In genomic region chr3:4741404-4742307, GRCh38 we compare ENCODE assay signal across 8 cellular contexts.
DNase-seq lines count a peak whose midpoint lies in the region; ATAC-seq and TF ChIP-seq lines count a peak whose summit lies in the region.

No MANE protein-coding gene starts in this region.

- peak overlapping the region; percentile 45 for H2AK9ac ChIP-seq in IMR-90 (replicated peaks; ENCODE audit: low read depth, low read length, poor library complexity)

- no peak for TF ChIP-seq POLR2A in IMR-90 (IDR thresholded peaks at IDR 0.05; ENCODE audit: low read depth, low read length)

- H3K4me1 ChIP-seq in IMR-90 (ENCODE audit: control insufficient read depth, insufficient read depth, low read length) = peaks cover 18% of the 10 kb centered on the region
- H3K4me1 ChIP-seq in rectal smooth muscle tissue (ENCODE audit: control insufficient read depth, insufficient read depth, low read length) = peaks cover 14% of the 10 kb centered on the region

- peak; percentile 24; the same call in 1 of the 2 replicates for TF ChIP-seq RAD21 in IMR-90 (IDR thresholded peaks at IDR 0.05; ENCODE audit: low read length)

- no peak overlapping the region for H4K8ac ChIP-seq in IMR-90 (ENCODE audit: low read depth in 2 of 2, low read length in 2 of 2)

- peak overlapping the region; percentile 18; the same call in 1 of the 2 replicates for H3K4me2 ChIP-seq in IMR-90 (ENCODE audit: low read depth, low read length)

- peaks cover 54% of the 10 kb centered on the region for H3K4me1 Mint-ChIP-seq in activated T-cell treated with anti-CD3 and anti-CD28 coated beads, Interleukin-2, amount 50 U/mL, for 4 hours (ENCODE audit: low read depth)

- H3K27me3 Mint-ChIP-seq in activated T-cell treated with anti-CD3 and anti-CD28 coated beads, Interleukin-2, amount 50 U/mL, for 4 hours (ENCODE audit: low read depth) = no peaks in the 10 kb centered on the region

- intact Hi-C loops in IMR-90 (cut with micrococcal nuclease) = loop anchor here (5.0 kb wide), 1 partner anchor 101 kb away; no protein-coding TSS in a partner anchor

- H3K4me3 ChIP-seq in AG04450 (ENCODE audit: low read depth, low read length) = no peak overlapping the region
- H3K4me3 ChIP-seq in IMR-90 (ENCODE audit: insufficient read depth, low read depth, low read length) = no peak overlapping the region
- H3K4me3 ChIP-seq in rectal smooth muscle tissue (ENCODE audit: low read length) = no peak overlapping the region

- H3K9me3 Mint-ChIP-seq in activated T-cell treated with anti-CD3 and anti-CD28 coated beads, Interleukin-2, amount 50 U/mL, for 4 hours = peaks cover 4% of the 10 kb centered on the region

- H3K79me1 ChIP-seq in IMR-90 (ENCODE audit: low read depth in 1 of 2, low read length in 2 of 2) = no peaks in the 10 kb centered on the region

- H4K5ac ChIP-seq in IMR-90 (ENCODE audit: low read depth, low read length) = no peak overlapping the region

- no peak for TF ChIP-seq CTCF in AG04450 (IDR thresholded peaks at IDR 0.05; ENCODE audit: low read depth, low read length)
- 0 out of 2 replicates have a peak, but pooled peaks have one; percentile 14 for TF ChIP-seq CTCF in IMR-90 (conservative IDR thresholded peaks at IDR 0.05; ENCODE audit: low read depth, low read length)

- peak overlapping the region; percentile 68 for H2AK5ac ChIP-seq in IMR-90 (ENCODE audit: low read depth, low read length)

- H3K23ac ChIP-seq in IMR-90 (ENCODE audit: low read depth, low read length) = no peak overlapping the region

- H2BK5ac ChIP-seq in IMR-90 (ENCODE audit: low read depth, low read length, poor library complexity, severe bottlenecking) = no peak overlapping the region

- H3K9ac ChIP-seq in IMR-90 (ENCODE audit: low read depth, low read length) (no peak overlapping the region), rectal smooth muscle tissue (ENCODE audit: low read length) (no peak overlapping the region)

- peak overlapping the region; percentile 15 for H3K4me3 Mint-ChIP-seq in activated T-cell treated with anti-CD3 and anti-CD28 coated beads, Interleukin-2, amount 50 U/mL, for 4 hours

- peaks cover 54% of the 10 kb centered on the region for H3K36me3 Mint-ChIP-seq in activated T-cell treated with anti-CD3 and anti-CD28 coated beads, Interleukin-2, amount 50 U/mL, for 4 hours (ENCODE audit: insufficient read depth)

- H3K36me3 ChIP-seq in IMR-90 (ENCODE audit: control insufficient read depth, insufficient read depth, low read length) (no peaks in the 10 kb centered on the region), rectal smooth muscle tissue (ENCODE audit: control insufficient read depth, insufficient read depth, low read length) (no peaks in the 10 kb centered on the region)

- in situ Hi-C loops in IMR-90 (cut with MboI; ENCODE audit: low sequenced_read_pairs) = no loop called here

- H3K9me1 ChIP-seq in IMR-90 (ENCODE audit: insufficient read depth, low read length) = no peaks in the 10 kb centered on the region

- H3K4ac ChIP-seq in IMR-90 (ENCODE audit: low read depth, low read length) = no peak overlapping the region

- H2BK15ac ChIP-seq in IMR-90 (ENCODE audit: low read depth, low read length) = no peak overlapping the region

- H3K14ac ChIP-seq in IMR-90 (replicated peaks; ENCODE audit: low read depth, low read length) = no peak overlapping the region

- peaks cover 4% of the 10 kb centered on the region; the same call in 1 of the 2 replicates for H3K9me3 ChIP-seq in AG04450 (ENCODE audit: control insufficient read depth, insufficient read depth, low read length)
- H3K9me3 ChIP-seq in IMR-90 (ENCODE audit: control insufficient read depth, insufficient read depth, low read length) = no peaks in the 10 kb centered on the region; the same call in 1 of the 2 replicates

- no TSS peak for BruUV-seq in IMR-90 (replicated peaks; lab: Mats Ljungman, UMichigan)

- 42% methylated on average over 2 of the region's 14 CpGs; no CpG with 5 or more reads in 1 of the 2 experiments for WGBS in IMR-90 (ENCODE audit: extremely low coverage in 2 of 2, insufficient read length in 1 of 2), 2 experiments

- dilution Hi-C loops in IMR-90 (cut with HindIII; ENCODE audit: low sequenced_read_pairs, unreplicated experiment) = no loop called here

- H3K27ac ChIP-seq in AG04450 (ENCODE audit: low read depth, low read length) (peak overlapping the region; percentile 25), IMR-90 (ENCODE audit: insufficient read depth, low read length) (no peak overlapping the region), rectal smooth muscle tissue (ENCODE audit: low read depth, low read length) (peak overlapping the region; percentile 86)

- peak overlapping the region; percentile 50; the same call in 1 of the 2 replicates for H2BK120ac ChIP-seq in IMR-90 (ENCODE audit: low read depth, low read length)

- H4K20me1 ChIP-seq in IMR-90 (ENCODE audit: insufficient read depth, low read length) = no peaks in the 10 kb centered on the region

- H3K18ac ChIP-seq in IMR-90 (ENCODE audit: low read depth, low read length) = peak overlapping the region; percentile 8; the same call in 1 of the 2 replicates

- H2AFZ ChIP-seq in IMR-90 (replicated peaks; ENCODE audit: low read length, poor library complexity) = peak overlapping the region; percentile 19

- no peak overlapping the region for H3K56ac ChIP-seq in IMR-90 (ENCODE audit: extremely low read depth, insufficient read depth, low read length)

- peak; percentile 58 for ATAC-seq in IMR-90 (ENCODE audit: low read depth)
- ATAC-seq in activated T-cell treated with anti-CD3 and anti-CD28 coated beads, Interleukin-2, amount 50 U/mL, for 4 hours = peak; percentile 23 to 33
- no peak for ATAC-seq in GM21367 (IDR thresholded peaks at IDR 0.05; ENCODE audit: unreplicated experiment)
- no peak for ATAC-seq in GM21619 (IDR thresholded peaks at IDR 0.05; ENCODE audit: unreplicated experiment)

- peak overlapping the region; percentile 71; the same call in 1 of the 2 replicates for H2BK20ac ChIP-seq in IMR-90 (ENCODE audit: low read depth, low read length)

- DNase-seq in AG04450 (ENCODE audit: low read depth, low spot score) (peak; percentile 90), IMR-90 (peak; percentile 99), glomerular endothelial cell (ENCODE audit: extremely low read depth, low read depth, low spot score) (peak; percentile 94), SK-N-DZ (ENCODE audit: low spot score) (no peak)
- DNase-seq in activated T-cell treated with anti-CD3 and anti-CD28 coated beads, Interleukin-2, amount 50 U/mL, for 4 hours = no peak

- H3K27me3 ChIP-seq in AG04450 (ENCODE audit: control insufficient read depth, insufficient read depth, low read length) (peaks cover 2% of the 10 kb centered on the region), IMR-90 (ENCODE audit: control insufficient read depth, insufficient read depth, low read length) (peaks cover 8% of the 10 kb centered on the region), rectal smooth muscle tissue (ENCODE audit: control insufficient read depth, insufficient read depth, low read length) (no peaks in the 10 kb centered on the region)

- POLR2A ChIA-PET in AG04450 (lab: Yijun Ruan, JAX) = no interaction called here
- POLR2A ChIA-PET in IMR-90 (lab: Charles Lee; ENCODE audit: unreplicated experiment) = no interaction called here

- CTCF ChIA-PET in AG04450 (lab: Charles Lee) (interaction anchor here (0.7 kb wide), 1 partner anchor 237 kb away, joined by 3 read pairs; no protein-coding TSS in a partner anchor), IMR-90 (lab: Yijun Ruan, JAX) (no interaction called here)

- no peak overlapping the region for H4K91ac ChIP-seq in IMR-90 (ENCODE audit: insufficient read depth, low read depth, low read length)

TF ChIP-seq in IMR-90, 13 proteins besides CTCF, POLR2A, EP300 and RAD21:
- TF ChIP-seq RCOR1 (IDR thresholded peaks at IDR 0.05; ENCODE audit: insufficient replicate concordance, low read length) (no peak), BHLHE40 (IDR thresholded peaks at IDR 0.05; ENCODE audit: low read depth, low read length) (peak; percentile 91), USF2 (IDR thresholded peaks at IDR 0.05; ENCODE audit: low read depth, low read length) (peak; percentile 83), SMC3 (IDR thresholded peaks at IDR 0.05; ENCODE audit: low read depth, low read length) (no peak), CEBPB (IDR thresholded peaks at IDR 0.05; ENCODE audit: low read depth, low read length) (peak; percentile 70), FOS (IDR thresholded peaks at IDR 0.05; ENCODE audit: low read depth, low read length) (peak; percentile 95), NFE2L2 (IDR thresholded peaks at IDR 0.05; ENCODE audit: low read depth, low read length) (0 out of 2 replicates have a peak, but pooled peaks have one; percentile 10), MXI1 (IDR thresholded peaks at IDR 0.05; ENCODE audit: borderline replicate concordance, low read depth, low read length) (peak; percentile 89)

Comparison
In these comparisons a context has a peak if more than half of its experiments do, and no peak if none do; other contexts are left out.
1. DNase-seq: peak in AG04450 (single experiment), IMR-90 (single experiment) and glomerular endothelial cell (single experiment); none in activated T-cell treated with anti-CD3 and anti-CD28 coated beads, Interleukin-2, amount 50 U/mL, for 4 hours (single experiment) and SK-N-DZ (single experiment).
2. ATAC-seq: peak in IMR-90 (single experiment) and activated T-cell treated with anti-CD3 and anti-CD28 coated beads, Interleukin-2, amount 50 U/mL, for 4 hours (2 of 2); none in GM21367 (single experiment) and GM21619 (single experiment).